Comparison of ENCODE assay signal across 7 cellular contexts in the genomic region with DNA sequence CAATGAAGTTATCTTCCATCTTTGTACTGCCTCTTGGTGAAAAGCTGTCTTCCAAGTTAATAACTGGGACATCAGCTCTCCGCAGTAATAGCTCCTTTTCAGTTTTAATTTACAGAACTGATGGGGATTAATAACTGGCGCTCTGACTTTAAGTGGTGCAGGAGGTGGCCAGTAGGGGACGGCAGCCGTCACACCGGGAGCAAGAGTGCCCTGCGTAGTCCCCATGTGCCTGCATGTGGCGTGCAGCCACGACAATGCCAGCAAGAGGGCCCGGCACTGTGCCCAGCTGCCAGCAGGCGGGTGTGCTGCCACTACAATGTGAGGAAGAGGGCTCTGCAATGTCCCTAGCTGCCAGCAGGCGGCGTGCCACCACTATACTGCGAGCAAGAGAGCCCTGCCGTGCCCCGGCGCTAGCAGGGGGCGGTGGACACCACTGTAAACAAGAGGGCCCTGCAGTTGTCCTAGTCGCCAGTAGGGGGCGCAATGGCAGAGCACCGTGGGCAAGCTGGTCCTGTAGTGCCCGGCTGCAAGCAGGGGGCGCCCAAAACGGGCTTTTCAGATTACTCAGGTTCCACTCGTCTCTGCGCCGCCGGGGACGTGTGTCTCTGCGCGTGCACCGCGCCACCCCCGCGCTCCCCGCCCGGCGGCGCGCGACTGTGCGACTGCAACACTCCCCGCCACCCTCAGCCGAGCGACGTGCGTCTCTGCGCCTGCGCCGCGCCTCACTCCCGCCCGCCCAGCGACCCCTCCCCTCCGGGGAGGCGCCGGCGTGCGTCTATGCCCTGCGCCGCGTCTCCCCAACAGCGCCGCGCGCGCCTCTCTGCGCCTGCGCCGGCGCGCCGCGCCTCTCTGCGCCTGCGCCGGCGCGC. TPM values are rescaled to one million over a fixed set of nuclear protein-coding genes. Genes with fewer than 3 reads are reported as not detected.
DNase-seq lines count a peak whose midpoint lies in the region; ATAC-seq and TF ChIP-seq lines count a peak whose summit lies in the region.
"Not testable (repeated sequence)": the region's sequence is repeated elsewhere in the genome, so short reads cannot be mapped to it uniquely, and the experiment has no call there.

No MANE protein-coding gene starts in this region.

- not testable (repeated sequence) for TF ChIP-seq CTCF in CD8-positive, alpha-beta T cell (IDR thresholded peaks at IDR 0.05)
- TF ChIP-seq CTCF in HFFc6 (IDR thresholded peaks at IDR 0.05) (0 out of 2 replicates have a peak, but pooled peaks have one; percentile 21), fibroblast of villous mesenchyme (IDR thresholded peaks at IDR 0.05; ENCODE audit: insufficient read depth, low read depth, low read length) (peak; percentile 5)

- not testable (repeated sequence) for H3K9me3 ChIP-seq in CD8-positive, alpha-beta T cell (ENCODE audit: low read length)

- POLR2A ChIA-PET in CD8-positive, alpha-beta T cell (lab: Charles Lee); activated CD4-positive, alpha-beta memory T cell treated with anti-CD3 and anti-CD28 coated beads for 36 hours (lab: Charles Lee); activated naive CD8-positive, alpha-beta T cell treated with anti-CD3 and anti-CD28 coated beads, Interleukin-2, amount 10 ng/mL, durations not matched to agents 7 days and 5 days (lab: Charles Lee): not testable (repeated sequence)

- H3K27me3 Mint-ChIP-seq in CD8-positive, alpha-beta T cell (ENCODE audit: low read depth); HFFc6 (ENCODE audit: insufficient read depth); activated CD4-positive, alpha-beta memory T cell treated with anti-CD3 and anti-CD28 coated beads for 36 hours; activated naive CD8-positive, alpha-beta T cell treated with anti-CD3 and anti-CD28 coated beads, Interleukin-2, amount 10 ng/mL, durations not matched to agents 7 days and 5 days; memory B cell; stimulated activated naive B cell treated with anti-CD40 and anti-IgM and Interleukin-4, amounts not matched to agents 10 μg/mL and 1 μg/mL and 100 μg/mL, for 72 hours: not testable (repeated sequence)

- peak; percentile 38 for ATAC-seq in CD8-positive, alpha-beta T cell
- peak; percentile 26 for ATAC-seq in activated naive CD8-positive, alpha-beta T cell treated with anti-CD3 and anti-CD28 coated beads, Interleukin-2, amount 10 ng/mL, durations not matched to agents 7 days and 5 days (ENCODE audit: low read depth)
- peak; percentile 57 for ATAC-seq in memory B cell (ENCODE audit: low read depth)
- peak; percentile 29 to 67 for ATAC-seq in stimulated activated naive B cell treated with anti-CD40 and anti-IgM and Interleukin-4, amounts not matched to agents 10 μg/mL and 1 μg/mL and 100 μg/mL, for 72 hours (replicated peaks)

- H3K9me3 Mint-ChIP-seq in CD8-positive, alpha-beta T cell; HFFc6; activated CD4-positive, alpha-beta memory T cell treated with anti-CD3 and anti-CD28 coated beads for 36 hours; activated naive CD8-positive, alpha-beta T cell treated with anti-CD3 and anti-CD28 coated beads, Interleukin-2, amount 10 ng/mL, durations not matched to agents 7 days and 5 days; memory B cell; stimulated activated naive B cell treated with anti-CD40 and anti-IgM and Interleukin-4, amounts not matched to agents 10 μg/mL and 1 μg/mL and 100 μg/mL, for 72 hours: not testable (repeated sequence)

- DNase-seq in CD8-positive, alpha-beta T cell, result peak in 1 of 7 experiments; percentile 34
- DNase-seq in HFFc6; activated naive CD8-positive, alpha-beta T cell treated with anti-CD3 and anti-CD28 coated beads, Interleukin-2, amount 10 ng/mL, durations not matched to agents 7 days and 5 days; fibroblast of villous mesenchyme (ENCODE audit: low read depth): not testable (repeated sequence)
- DNase-seq in activated CD4-positive, alpha-beta memory T cell treated with anti-CD3 and anti-CD28 coated beads for 36 hours, result peak; percentile 27
- DNase-seq in memory B cell (ENCODE audit: low spot score in 2 of 2), result peak in 1 of 2 donors; percentile 23
- DNase-seq in stimulated activated naive B cell treated with anti-CD40 and anti-IgM and Interleukin-4, amounts not matched to agents 10 μg/mL and 1 μg/mL and 100 μg/mL, for 72 hours, result peak; percentile 18

- not testable (repeated sequence) for H3K27ac Mint-ChIP-seq in CD8-positive, alpha-beta T cell; HFFc6; activated CD4-positive, alpha-beta memory T cell treated with anti-CD3 and anti-CD28 coated beads for 36 hours; activated naive CD8-positive, alpha-beta T cell treated with anti-CD3 and anti-CD28 coated beads, Interleukin-2, amount 10 ng/mL, durations not matched to agents 7 days and 5 days; memory B cell; stimulated activated naive B cell treated with anti-CD40 and anti-IgM and Interleukin-4, amounts not matched to agents 10 μg/mL and 1 μg/mL and 100 μg/mL, for 72 hours

- H3K27ac ChIP-seq in CD8-positive, alpha-beta T cell (ENCODE audit: low read depth, low read length), result not testable (repeated sequence)

- H3K4me1 Mint-ChIP-seq in CD8-positive, alpha-beta T cell (ENCODE audit: low read depth); HFFc6 (ENCODE audit: low read depth); activated CD4-positive, alpha-beta memory T cell treated with anti-CD3 and anti-CD28 coated beads for 36 hours (ENCODE audit: low read depth); activated naive CD8-positive, alpha-beta T cell treated with anti-CD3 and anti-CD28 coated beads, Interleukin-2, amount 10 ng/mL, durations not matched to agents 7 days and 5 days; memory B cell; stimulated activated naive B cell treated with anti-CD40 and anti-IgM and Interleukin-4, amounts not matched to agents 10 μg/mL and 1 μg/mL and 100 μg/mL, for 72 hours: not testable (repeated sequence)

- H3K4me3 ChIP-seq in CD8-positive, alpha-beta T cell (ENCODE audit: low read depth, low read length), result not testable (repeated sequence)
- peak overlapping the region; percentile 35 for H3K4me3 ChIP-seq in fibroblast of villous mesenchyme (ENCODE audit: low read depth, low read length)

- not testable (repeated sequence) for H3K36me3 Mint-ChIP-seq in CD8-positive, alpha-beta T cell; HFFc6 (ENCODE audit: low read depth); activated CD4-positive, alpha-beta memory T cell treated with anti-CD3 and anti-CD28 coated beads for 36 hours; activated naive CD8-positive, alpha-beta T cell treated with anti-CD3 and anti-CD28 coated beads, Interleukin-2, amount 10 ng/mL, durations not matched to agents 7 days and 5 days; memory B cell; stimulated activated naive B cell treated with anti-CD40 and anti-IgM and Interleukin-4, amounts not matched to agents 10 μg/mL and 1 μg/mL and 100 μg/mL, for 72 hours

- H3K36me3 ChIP-seq in CD8-positive, alpha-beta T cell (ENCODE audit: insufficient read depth, low read length), result not testable (repeated sequence)

- not testable (repeated sequence) for H3K27me3 ChIP-seq in CD8-positive, alpha-beta T cell (ENCODE audit: insufficient read depth, low read length)

- intact Hi-C loops in CD8-positive, alpha-beta T cell (cut with DNase I, micrococcal nuclease); activated CD4-positive, alpha-beta memory T cell treated with anti-CD3 and anti-CD28 coated beads for 36 hours (cut with micrococcal nuclease): not testable (repeated sequence)

- CTCF ChIA-PET in CD8-positive, alpha-beta T cell (lab: Charles Lee); activated CD4-positive, alpha-beta memory T cell treated with anti-CD3 and anti-CD28 coated beads for 36 hours (lab: Charles Lee): not testable (repeated sequence)

- H3K4me3 Mint-ChIP-seq in CD8-positive, alpha-beta T cell; HFFc6; activated CD4-positive, alpha-beta memory T cell treated with anti-CD3 and anti-CD28 coated beads for 36 hours; activated naive CD8-positive, alpha-beta T cell treated with anti-CD3 and anti-CD28 coated beads, Interleukin-2, amount 10 ng/mL, durations not matched to agents 7 days and 5 days; memory B cell; stimulated activated naive B cell treated with anti-CD40 and anti-IgM and Interleukin-4, amounts not matched to agents 10 μg/mL and 1 μg/mL and 100 μg/mL, for 72 hours: not testable (repeated sequence)

- H3K4me1 ChIP-seq in CD8-positive, alpha-beta T cell (ENCODE audit: insufficient read depth, low read length), result not testable (repeated sequence)

RNA-seq across cellular contexts. Expression of a gene that starts 38.3 kb away (rescaled TPM):
- total RNA-seq in CD8-positive, alpha-beta T cell, result 1 to 10 TPM in 1 of 2 experiments, under 1 TPM in 1; 0.90 to 1.9 TPM
- 1 to 10 TPM; 3.4 to 4.7 (median 3.6) TPM for total RNA-seq in HFFc6 (2021; fragmentation: NEBNext Ultra II Directional; extraction: Animal tissue kit (Norgen Biotek cat#: 25700))
- total RNA-seq in activated CD4-positive, alpha-beta memory T cell treated with anti-CD3 and anti-CD28 coated beads for 36 hours, result 1 to 10 TPM; 4.2 to 4.3 TPM
- 10 to 100 TPM in 1 of 2 experiments, 1 to 10 TPM in 1; 9.6 to 10.1 TPM for total RNA-seq in activated naive CD8-positive, alpha-beta T cell treated with anti-CD3 and anti-CD28 coated beads, Interleukin-2, amount 10 ng/mL, durations not matched to agents 7 days and 5 days
- 3.9 and 7.8 TPM in 2 replicates for total RNA-seq in fibroblast of villous mesenchyme
